In the genomic region with DNA sequence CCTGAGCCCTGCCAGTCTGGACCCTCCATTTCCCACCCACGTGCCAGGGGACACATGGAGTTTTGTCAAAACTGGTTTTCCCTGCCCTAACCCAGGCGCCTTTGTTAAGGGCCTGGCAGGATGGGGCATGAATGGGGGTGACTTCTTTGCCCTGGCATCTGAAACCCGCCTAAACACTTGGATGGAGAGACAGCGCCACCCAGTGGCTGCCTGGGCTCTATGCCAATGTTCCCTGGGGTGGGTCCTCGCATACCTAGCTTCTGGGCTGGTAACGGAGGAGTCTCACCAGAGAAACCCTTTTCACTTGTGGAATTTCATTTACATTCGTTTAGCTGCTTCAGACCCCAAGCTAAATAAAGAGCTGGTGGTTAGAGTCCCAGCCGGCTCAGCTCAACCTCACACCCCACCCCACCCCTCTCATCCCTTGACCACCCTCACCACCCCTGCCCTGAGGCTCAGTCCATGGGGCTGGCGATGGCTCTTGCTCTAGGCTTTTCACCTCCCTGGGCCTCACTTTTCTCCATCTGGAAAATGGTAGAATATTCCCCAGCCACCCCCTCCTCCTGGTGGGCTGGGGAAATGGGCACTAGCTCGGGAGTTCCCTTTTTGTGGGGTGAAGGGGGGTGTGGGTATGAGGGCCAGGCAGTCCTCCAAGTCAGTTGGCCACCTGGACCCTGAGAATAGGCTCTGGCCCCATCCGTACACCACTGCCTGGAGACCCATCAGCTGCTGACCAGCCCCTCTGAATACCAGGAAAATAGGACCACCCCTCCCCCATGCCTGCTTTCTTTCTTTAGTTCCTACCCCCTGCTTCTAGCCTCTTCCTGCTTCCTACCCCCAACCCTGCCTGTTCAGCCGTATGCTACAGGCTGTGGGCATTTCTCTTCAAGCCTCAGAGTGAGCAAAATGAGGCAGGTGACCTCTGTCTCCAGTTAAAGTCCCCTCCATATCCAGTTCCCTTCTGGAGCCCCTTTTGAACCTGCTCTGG, we compare ENCODE assay signal across 8 cellular contexts. TPM values are rescaled to one million over a fixed set of nuclear protein-coding genes. Genes with fewer than 3 reads are reported as not detected.
DNase-seq lines count a peak whose midpoint lies in the region; ATAC-seq and TF ChIP-seq lines count a peak whose summit lies in the region.

No MANE protein-coding gene starts in this region.

- TF ChIP-seq POLR2A in stomach (IDR thresholded peaks at IDR 0.05) = no peak

- H3K9me3 ChIP-seq in OCI-LY7 (ENCODE audit: low read length) (no peaks in the 10 kb centered on the region), neural cell (ENCODE audit: low read length) (no peaks in the 10 kb centered on the region), stomach (no peaks in the 10 kb centered on the region)

- no TSS peak for BruUV-seq in OCI-LY7 (replicated peaks; lab: Mats Ljungman, UMichigan)

- H3K9me2 ChIP-seq in OCI-LY7 (ENCODE audit: insufficient read depth, low read length) = no peaks in the 10 kb centered on the region
- H3K9me2 ChIP-seq in neural cell (ENCODE audit: insufficient read depth, low read length) = no peaks in the 10 kb centered on the region

- CTCF ChIA-PET in OCI-LY7 (lab: Charles Lee; ENCODE audit: unreplicated experiment) = no interaction called here

- no peaks in the 10 kb centered on the region for H3F3A ChIP-seq in neural cell (ENCODE audit: insufficient read depth, low read length, poor library complexity, severe bottlenecking)

- H3K27me3 ChIP-seq in neural cell (ENCODE audit: insufficient read depth, low read depth, low read length) = no peaks in the 10 kb centered on the region
- H3K27me3 ChIP-seq in stomach = peaks cover 0 to 22% (median 0%) of the 10 kb centered on the region in 3 donors

- H4K20me1 ChIP-seq in OCI-LY7 (ENCODE audit: insufficient read depth, low read length) = no peaks in the 10 kb centered on the region
- no peaks in the 10 kb centered on the region for H4K20me1 ChIP-seq in neural cell (ENCODE audit: insufficient read depth)

- H3K79me2 ChIP-seq in OCI-LY7 (ENCODE audit: insufficient read depth, low read depth, low read length) (no peaks in the 10 kb centered on the region), neural cell (replicated peaks; ENCODE audit: insufficient read depth, low read length) (no peaks in the 10 kb centered on the region)

- TF ChIP-seq CTCF in GM12872 (IDR thresholded peaks at IDR 0.05; ENCODE audit: insufficient read depth, low read depth, low read length) = peak; percentile 71
- TF ChIP-seq CTCF in OCI-LY7 (conservative IDR thresholded peaks at IDR 0.05; ENCODE audit: low read length) = peak; percentile 77
- TF ChIP-seq CTCF in fibroblast of the aortic adventitia (IDR thresholded peaks at IDR 0.05; ENCODE audit: insufficient read depth, low read length) = peak; percentile 80
- TF ChIP-seq CTCF in neural cell (IDR thresholded peaks at IDR 0.05; ENCODE audit: poor library complexity, severe bottlenecking) = peak; percentile 85
- peak in 5 of 7 experiments; percentile 42 to 75 (median 54) for TF ChIP-seq CTCF in stomach (IDR thresholded peaks at IDR 0.05)

- H3K36me3 ChIP-seq in OCI-LY7 (ENCODE audit: insufficient read depth, low read length) (no peaks in the 10 kb centered on the region), neural cell (ENCODE audit: insufficient read depth, low read length) (no peaks in the 10 kb centered on the region), stomach (no peaks in the 10 kb centered on the region)

- ATAC-seq in HG02642 (IDR thresholded peaks at IDR 0.05; ENCODE audit: poor library complexity, unreplicated experiment) = no peak

- TF ChIP-seq EP300 in neural cell (conservative IDR thresholded peaks at IDR 0.05; ENCODE audit: poor library complexity, severe bottlenecking) (no peak), stomach (IDR thresholded peaks at IDR 0.05) (no peak)

- 16 to 29% (median 22%) methylated on average over 4 to 12 of the region's 12 CpGs for WGBS in stomach, 5 donors

- peak; percentile 45 for DNase-seq in HT1080 (ENCODE audit: low read depth)
- peak; percentile 63 for DNase-seq in OCI-LY7 (ENCODE audit: low spot score)
- peak; percentile 80 to 85 for DNase-seq in activated T-cell treated with anti-CD3 and anti-CD28 coated beads, Interleukin-2, amount 50 U/mL, for 48 hours
- DNase-seq in fibroblast of the aortic adventitia (ENCODE audit: low read depth) = peak; percentile 68
- peak; percentile 68 for DNase-seq in stomach

- POLR2A ChIA-PET in OCI-LY7 (lab: Charles Lee) = no interaction called here

- intact Hi-C loops in OCI-LY7 (cut with micrococcal nuclease; ENCODE audit: unreplicated experiment) = loop anchor here (1.0 to 5.0 kb wide), 4 partner anchors 65 to 490 kb away; no protein-coding TSS in a partner anchor
- intact Hi-C loops in stomach (cut with DNase I; ENCODE audit: low total_unique reads) = loop anchor here (10.0 kb wide), 2 partner anchors 158 to 398 kb away; a partner anchor contains a TSS

- no peak overlapping the region for H2AFZ ChIP-seq in OCI-LY7 (ENCODE audit: low read length)
- H2AFZ ChIP-seq in neural cell (ENCODE audit: low read depth, low read length) = no peak overlapping the region

- H3K4me3 ChIP-seq in OCI-LY7 (ENCODE audit: low read depth, low read length, poor library complexity, severe bottlenecking) (no peak overlapping the region), fibroblast of the aortic adventitia (ENCODE audit: low read depth, low read length) (no peak overlapping the region), neural cell (ENCODE audit: low read length) (peak overlapping the region; percentile 37), stomach (no peak overlapping the region)

- no peak overlapping the region for H3K27ac ChIP-seq in OCI-LY7 (ENCODE audit: low read depth, low read length, poor library complexity, severe bottlenecking)
- no peak overlapping the region for H3K27ac ChIP-seq in neural cell (ENCODE audit: low read length)
- H3K27ac ChIP-seq in stomach = no peak overlapping the region

- no peak overlapping the region for H3K9ac ChIP-seq in neural cell (ENCODE audit: low read length)

- no peaks in the 10 kb centered on the region for H3K4me1 ChIP-seq in OCI-LY7 (ENCODE audit: insufficient read depth, low read length, poor library complexity, severe bottlenecking)
- H3K4me1 ChIP-seq in stomach = peaks cover 0 to 12% (median 0%) of the 10 kb centered on the region in 4 donors

- TF ChIP-seq RAD21 in neural cell (conservative IDR thresholded peaks at IDR 0.05) = peak; percentile 92

- H3K4me2 ChIP-seq in OCI-LY7 (ENCODE audit: low read length) (no peak overlapping the region), neural cell (ENCODE audit: low read length) (no peak overlapping the region)

TF ChIP-seq in neural cell, 6 proteins besides CTCF, POLR2A, EP300 and RAD21:
- TF ChIP-seq MXI1 (conservative IDR thresholded peaks at IDR 0.05; ENCODE audit: poor library complexity, severe bottlenecking) = peak; percentile 17
- TF ChIP-seq, protein P1, sequence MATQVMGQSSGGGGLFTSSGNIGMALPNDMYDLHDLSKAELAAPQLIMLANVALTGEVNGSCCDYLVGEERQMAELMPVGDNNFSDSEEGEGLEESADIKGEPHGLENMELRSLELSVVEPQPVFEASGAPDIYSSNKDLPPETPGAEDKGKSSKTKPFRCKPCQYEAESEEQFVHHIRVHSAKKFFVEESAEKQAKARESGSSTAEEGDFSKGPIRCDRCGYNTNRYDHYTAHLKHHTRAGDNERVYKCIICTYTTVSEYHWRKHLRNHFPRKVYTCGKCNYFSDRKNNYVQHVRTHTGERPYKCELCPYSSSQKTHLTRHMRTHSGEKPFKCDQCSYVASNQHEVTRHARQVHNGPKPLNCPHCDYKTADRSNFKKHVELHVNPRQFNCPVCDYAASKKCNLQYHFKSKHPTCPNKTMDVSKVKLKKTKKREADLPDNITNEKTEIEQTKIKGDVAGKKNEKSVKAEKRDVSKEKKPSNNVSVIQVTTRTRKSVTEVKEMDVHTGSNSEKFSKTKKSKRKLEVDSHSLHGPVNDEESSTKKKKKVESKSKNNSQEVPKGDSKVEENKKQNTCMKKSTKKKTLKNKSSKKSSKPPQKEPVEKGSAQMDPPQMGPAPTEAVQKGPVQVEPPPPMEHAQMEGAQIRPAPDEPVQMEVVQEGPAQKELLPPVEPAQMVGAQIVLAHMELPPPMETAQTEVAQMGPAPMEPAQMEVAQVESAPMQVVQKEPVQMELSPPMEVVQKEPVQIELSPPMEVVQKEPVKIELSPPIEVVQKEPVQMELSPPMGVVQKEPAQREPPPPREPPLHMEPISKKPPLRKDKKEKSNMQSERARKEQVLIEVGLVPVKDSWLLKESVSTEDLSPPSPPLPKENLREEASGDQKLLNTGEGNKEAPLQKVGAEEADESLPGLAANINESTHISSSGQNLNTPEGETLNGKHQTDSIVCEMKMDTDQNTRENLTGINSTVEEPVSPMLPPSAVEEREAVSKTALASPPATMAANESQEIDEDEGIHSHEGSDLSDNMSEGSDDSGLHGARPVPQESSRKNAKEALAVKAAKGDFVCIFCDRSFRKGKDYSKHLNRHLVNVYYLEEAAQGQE (IDR thresholded peaks at IDR 0.05; ENCODE audit: borderline replicate concordance) = no peak
- no peak for TF ChIP-seq EZH2 (IDR thresholded peaks at IDR 0.05; ENCODE audit: borderline replicate concordance, insufficient read depth, low read length, poor library complexity, severe bottlenecking)
- no peak for TF ChIP-seq TAF1 (IDR thresholded peaks at IDR 0.05; ENCODE audit: low read depth)
- TF ChIP-seq POLR2AphosphoS5 (IDR thresholded peaks at IDR 0.05) = no peak
- TF ChIP-seq SMC3 (conservative IDR thresholded peaks at IDR 0.05; ENCODE audit: poor library complexity) = peak; percentile 93

RNA-seq across cellular contexts. Expression of a gene that starts 57.1 kb away (rescaled TPM):
- total RNA-seq in HT1080 (2014; rRNA removed; shearing (Covaris generic)) = 12.1 and 12.8 TPM in 2 replicates
- polyA plus RNA-seq in HT1080 (2015; cell fraction: cytosol; rRNA removed) = 7.4 and 9.2 TPM in 2 replicates
- 10.2 and 10.6 TPM in 2 replicates for polyA plus RNA-seq in HT1080 (2015; cell fraction: nucleus; rRNA removed)
- total RNA-seq in OCI-LY7 (2014; rRNA removed; shearing (Covaris generic)) = 20.2 and 23.6 TPM in 2 replicates
- total RNA-seq in OCI-LY7 (2022) (18.4 and 20.8 TPM in 2 replicates), fibroblast of the aortic adventitia (ENCODE audit: low replicate concordance) (15.7 and 31.2 TPM in 2 replicates), stomach (10 to 100 TPM in 3 of 5 donors, 1 to 10 TPM in 2; 1.7 to 41.4 (median 24.1) TPM)
- polyA plus RNA-seq in neural cell (214 and 225 TPM in 2 replicates), stomach (10 to 100 TPM in 2 of 3 donors, 1 to 10 TPM in 1; 8.9 to 13.1 (median 10.8) TPM)
- polyA minus RNA-seq in neural cell = 207 and 208 TPM in 2 replicates
